Comparison of ENCODE assay signal across 1 cellular context in genomic region chr6:110178626-110179405, GRCh38.
TF ChIP-seq lines count a peak whose summit lies in the region.

No MANE protein-coding gene starts in this region.

TF ChIP-seq in HCT116, 20 proteins besides CTCF, POLR2A, EP300 and RAD21 (continued from another document):
- peak; percentile 63; the same call in 1 of the 2 replicates for TF ChIP-seq CBX3 (IDR thresholded peaks at IDR 0.05; ENCODE audit: low read depth)
- peak; percentile 38; the same call in 1 of the 2 replicates for TF ChIP-seq SIN3A (IDR thresholded peaks at IDR 0.05; ENCODE audit: low read depth)
- TF ChIP-seq REST (IDR thresholded peaks at IDR 0.05; ENCODE audit: low read depth), result no peak
- TF ChIP-seq ELF1 (IDR thresholded peaks at IDR 0.05; ENCODE audit: borderline replicate concordance, low read depth), result no peak
- peak; percentile 67 for TF ChIP-seq YY1 (IDR thresholded peaks at IDR 0.05; ENCODE audit: extremely low read depth, insufficient replicate concordance, low read depth, low read length)
- TF ChIP-seq EZH2 (IDR thresholded peaks at IDR 0.05), result no peak
- TF ChIP-seq ZNF274 (IDR thresholded peaks at IDR 0.05; ENCODE audit: low read depth, low read length), result no peak
TF ChIP-seq in HCT116: peak in this region for 5.
